Comparison of ENCODE assay signal across 22 cellular contexts in genomic region chr18:11251229-11251890, GRCh38.
DNase-seq lines count a peak whose midpoint lies in the region; ATAC-seq and TF ChIP-seq lines count a peak whose summit lies in the region.
"Had no signal": no experiment of that assay in that cellular context is flagged by ENCODE, and none has a peak within 500 bp of the region (broad histone marks: within the 10 kb centered on the region; RNA-seq: fewer than 3 reads in every experiment).

No MANE protein-coding gene starts in this region.

- ATAC-seq in Right ventricle myocardium superior (ENCODE audit: poor library complexity): no peak
- ATAC-seq in heart left ventricle: no peak
- no peak for ATAC-seq in HG03196 (IDR thresholded peaks at IDR 0.05; ENCODE audit: unreplicated experiment)
- ATAC-seq: activated CD8-positive, alpha-beta memory T cell treated with anti-CD3 and anti-CD28 coated beads, Interleukin-2, amount 10 ng/mL, durations not matched to agents 7 days and 5 days had no signal

- H3K4me1 ChIP-seq in heart left ventricle: peaks cover 0 to 17% (median 0%) of the 10 kb centered on the region in 12 donors
- H3K4me1 ChIP-seq: colonic mucosa, SJCRH30, stomach had no signal

- no peak overlapping the region for H3K27ac Mint-ChIP-seq in nephron progenitor cell
- H3K27ac Mint-ChIP-seq: activated CD8-positive, alpha-beta memory T cell treated with anti-CD3 and anti-CD28 coated beads, Interleukin-2, amount 10 ng/mL, durations not matched to agents 7 days and 5 days; activated T-helper 2 cell treated with anti-CD3 and anti-CD28 coated beads, Interferon-gamma antibody, Interleukin-2, Interleukin-4, amounts not matched to agents 10 μg/mL and 5 μg/mL and 100 μg/mL, durations not matched to agents 14 hours and 24 hours and 36 hours; CD4-positive, CD25-positive, alpha-beta regulatory T cell; immature natural killer cell had no signal

- H3K36me3 Mint-ChIP-seq in nephron progenitor cell (ENCODE audit: low read depth): no peaks in the 10 kb centered on the region
- H3K36me3 Mint-ChIP-seq: activated CD8-positive, alpha-beta memory T cell treated with anti-CD3 and anti-CD28 coated beads, Interleukin-2, amount 10 ng/mL, durations not matched to agents 7 days and 5 days; CD4-positive, CD25-positive, alpha-beta regulatory T cell; immature natural killer cell had no signal

- H3K27me3 ChIP-seq in heart left ventricle: no peaks in the 10 kb centered on the region
- H3K27me3 ChIP-seq: colonic mucosa, SJCRH30, stomach had no signal

- peak overlapping the region in 1 of 12 donors; percentile 42 for H3K27ac ChIP-seq in heart left ventricle
- H3K27ac ChIP-seq: colonic mucosa, SJCRH30, stomach had no signal

- TF ChIP-seq CTCF in heart left ventricle (IDR thresholded peaks at IDR 0.05): no peak
- no peak for TF ChIP-seq CTCF in fibroblast of the aortic adventitia (IDR thresholded peaks at IDR 0.05; ENCODE audit: insufficient read depth, low read length)
- no peak for TF ChIP-seq CTCF in nephron progenitor cell (IDR thresholded peaks at IDR 0.05)

- intact Hi-C loops in Right ventricle myocardium superior (cut with DNase I) (no loop called here), heart left ventricle (cut with DNase I) (no loop called here)

- peaks cover 0 to 3% (median 0%) of the 10 kb centered on the region in 12 donors for H3K9me3 ChIP-seq in heart left ventricle
- H3K9me3 ChIP-seq: colonic mucosa, SJCRH30 had no signal

- H3K4me1 Mint-ChIP-seq in nephron progenitor cell: no peaks in the 10 kb centered on the region
- H3K4me1 Mint-ChIP-seq: activated CD8-positive, alpha-beta memory T cell treated with anti-CD3 and anti-CD28 coated beads, Interleukin-2, amount 10 ng/mL, durations not matched to agents 7 days and 5 days; immature natural killer cell had no signal

- 45 to 68% (median 64%) methylated on average over 2 of the region's 2 CpGs for WGBS in heart left ventricle, 4 donors

- H3K4me3 ChIP-seq in heart left ventricle (no peak overlapping the region), fibroblast of the aortic adventitia (ENCODE audit: low read depth, low read length) (no peak overlapping the region)
- H3K4me3 ChIP-seq: colonic mucosa, SJCRH30, stomach had no signal

- H3K4me3 Mint-ChIP-seq in nephron progenitor cell: no peak overlapping the region
- H3K4me3 Mint-ChIP-seq: activated CD8-positive, alpha-beta memory T cell treated with anti-CD3 and anti-CD28 coated beads, Interleukin-2, amount 10 ng/mL, durations not matched to agents 7 days and 5 days; CD4-positive, CD25-positive, alpha-beta regulatory T cell; immature natural killer cell; neural crest cell had no signal

- H3K9me3 Mint-ChIP-seq in nephron progenitor cell: no peaks in the 10 kb centered on the region
- H3K9me3 Mint-ChIP-seq: neural crest cell had no signal

- no peak for TF ChIP-seq POLR2A in heart left ventricle (IDR thresholded peaks at IDR 0.05)

- H3K27me3 Mint-ChIP-seq in nephron progenitor cell (ENCODE audit: low read depth, poor library complexity): peaks cover 11% of the 10 kb centered on the region
- H3K27me3 Mint-ChIP-seq: activated CD8-positive, alpha-beta memory T cell treated with anti-CD3 and anti-CD28 coated beads, Interleukin-2, amount 10 ng/mL, durations not matched to agents 7 days and 5 days; CD4-positive, CD25-positive, alpha-beta regulatory T cell had no signal

- no peaks in the 10 kb centered on the region for H3K36me3 ChIP-seq in heart left ventricle
- H3K36me3 ChIP-seq: colonic mucosa, SJCRH30, stomach had no signal

- DNase-seq in Right ventricle myocardium superior (peak; percentile 60), heart left ventricle (no peak), amniotic epithelial cell (ENCODE audit: low read depth) (peak; percentile 12), fibroblast of the aortic adventitia (ENCODE audit: low read depth) (peak; percentile 54), stromal cell of bone marrow (ENCODE audit: low read depth) (peak; percentile 80), nephron progenitor cell (no peak), NCI-H446 (lab: John Stamatoyannopoulos, UW) (no peak)
- DNase-seq: activated CD4-positive, CD25-positive, alpha-beta regulatory T cell treated with anti-CD3 and anti-CD28 coated beads, Interleukin-2, amount 50 U/mL, for 72 hours; activated CD8-positive, alpha-beta memory T cell treated with anti-CD3 and anti-CD28 coated beads, Interleukin-2, amount 10 ng/mL, durations not matched to agents 7 days and 5 days; CD4-positive, CD25-positive, alpha-beta regulatory T cell; colonic mucosa; HCEC 1CT; immature natural killer cell; mesendoderm; NCI-H146; NCI-H524 treated with DMSO at 0.1 percent for 48 hours; retina; SJCRH30; stomach had no signal

Comparison
In these comparisons a context has a peak if more than half of its experiments do, and no peak if none do; other contexts are left out.
1. DNase-seq: peak in Right ventricle myocardium superior (single experiment), amniotic epithelial cell (single experiment), fibroblast of the aortic adventitia (single experiment) and stromal cell of bone marrow (single experiment); none in heart left ventricle (0 of 5), nephron progenitor cell (single experiment) and NCI-H446 (0 of 2).